In the genomic region with DNA sequence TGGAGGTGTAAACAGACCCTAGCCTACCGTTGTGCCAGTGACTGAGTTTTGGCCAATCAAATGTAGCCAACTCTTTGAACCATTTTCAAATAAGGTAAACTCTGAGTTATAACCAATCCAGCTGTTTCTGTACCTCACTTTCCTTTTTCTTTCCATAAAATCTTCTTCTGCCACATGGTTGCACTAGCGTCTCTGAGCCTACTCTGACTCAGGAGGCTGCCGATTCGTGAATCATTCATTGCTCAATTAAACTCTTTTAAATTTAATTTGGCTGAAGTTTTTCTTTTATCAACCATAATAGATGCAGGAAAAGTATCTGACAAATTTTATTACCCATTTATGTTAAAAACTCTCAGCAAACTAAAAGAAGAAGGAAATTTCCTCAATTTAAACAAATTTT, we compare ENCODE assay signal across 22 cellular contexts.
"Had no signal": no experiment of that assay in that cellular context is flagged by ENCODE, and none has a peak within 500 bp of the region (broad histone marks: within the 10 kb centered on the region; RNA-seq: fewer than 3 reads in every experiment).

No MANE protein-coding gene starts in this region.

- H3K36me3 Mint-ChIP-seq: naive thymus-derived CD4-positive, alpha-beta T cell; stimulated activated naive B cell treated with anti-CD40 and anti-IgM and Interleukin-4, amounts not matched to agents 10 μg/mL and 1 μg/mL and 100 μg/mL, for 72 hours had no signal

- H3K27me3 Mint-ChIP-seq: effector memory CD8-positive, alpha-beta T cell; stimulated activated naive B cell treated with anti-CD40 and anti-IgM and Interleukin-4, amounts not matched to agents 10 μg/mL and 1 μg/mL and 100 μg/mL, for 72 hours; stimulated activated naive CD8-positive, alpha-beta T cell treated with anti-CD3 and anti-CD28 coated beads, Interleukin-15, amount 100 ng/mL, for 72 hours had no signal

- H3K9me3 Mint-ChIP-seq: dendritic cell treated with granulocyte-macrophage colony-stimulating factor and Interleukin-4, amounts not matched to agents 40 ng/mL and 50 ng/mL, for 4 days; nephron progenitor cell; stimulated activated naive B cell treated with anti-CD40 and anti-IgM and Interleukin-4, amounts not matched to agents 10 μg/mL and 1 μg/mL and 100 μg/mL, for 72 hours had no signal

- H3K27ac Mint-ChIP-seq: dendritic cell treated with granulocyte-macrophage colony-stimulating factor and Interleukin-4, amounts not matched to agents 40 ng/mL and 50 ng/mL, for 4 days; effector memory CD8-positive, alpha-beta T cell; naive thymus-derived CD4-positive, alpha-beta T cell; nephron progenitor cell; stimulated activated naive B cell treated with anti-CD40 and anti-IgM and Interleukin-4, amounts not matched to agents 10 μg/mL and 1 μg/mL and 100 μg/mL, for 72 hours; stimulated activated naive CD8-positive, alpha-beta T cell treated with anti-CD3 and anti-CD28 coated beads, Interleukin-15, amount 100 ng/mL, for 72 hours had no signal

- ATAC-seq: effector memory CD8-positive, alpha-beta T cell; gastrocnemius medialis; heart right ventricle; naive thymus-derived CD4-positive, alpha-beta T cell; psoas muscle; right lobe of liver; stimulated activated naive B cell treated with anti-CD40 and anti-IgM and Interleukin-4, amounts not matched to agents 10 μg/mL and 1 μg/mL and 100 μg/mL, for 72 hours; stimulated activated naive CD8-positive, alpha-beta T cell treated with anti-CD3 and anti-CD28 coated beads, Interleukin-15, amount 100 ng/mL, for 72 hours; upper lobe of right lung had no signal

- H3K4me3 ChIP-seq: esophagus squamous epithelium, gastrocnemius medialis, heart right ventricle, psoas muscle, right lobe of liver, spleen, testis, tibial nerve, upper lobe of right lung had no signal

- DNase-seq: effector memory CD8-positive, alpha-beta T cell; esophagus squamous epithelium; gastrocnemius medialis; heart right ventricle; hypothalamus; kidney glomerular epithelial cell; mesendoderm; naive thymus-derived CD4-positive, alpha-beta T cell; nephron progenitor cell; psoas muscle; retina; right lobe of liver; spleen; stimulated activated CD4-positive, alpha-beta T cell treated with anti-CD3 and anti-CD28 coated beads, Interleukin-15, amount 100 ng/mL, for 24 hours; stimulated activated CD4-positive, alpha-beta T cell treated with anti-CD3 and anti-CD28 coated beads, Interleukin-1b, Interleukin-23, amount 100 ng/mL, for 48 hours; stimulated activated CD4-positive, alpha-beta T cell treated with anti-CD3 and anti-CD28 coated beads, Interleukin-4, amount 100 ng/mL, for 24 hours; stimulated activated naive B cell treated with anti-CD40 and anti-IgM and Interleukin-4, amounts not matched to agents 10 μg/mL and 1 μg/mL and 100 μg/mL, for 72 hours; stimulated activated naive CD8-positive, alpha-beta T cell treated with anti-CD3 and anti-CD28 coated beads, Interleukin-15, amount 100 ng/mL, for 72 hours; testis; upper lobe of right lung had no signal

- H3K4me1 Mint-ChIP-seq: naive thymus-derived CD4-positive, alpha-beta T cell; nephron progenitor cell had no signal

- H3K4me3 Mint-ChIP-seq: dendritic cell treated with granulocyte-macrophage colony-stimulating factor and Interleukin-4, amounts not matched to agents 40 ng/mL and 50 ng/mL, for 4 days; effector memory CD8-positive, alpha-beta T cell; naive thymus-derived CD4-positive, alpha-beta T cell; nephron progenitor cell; stimulated activated naive B cell treated with anti-CD40 and anti-IgM and Interleukin-4, amounts not matched to agents 10 μg/mL and 1 μg/mL and 100 μg/mL, for 72 hours; stimulated activated naive CD8-positive, alpha-beta T cell treated with anti-CD3 and anti-CD28 coated beads, Interleukin-15, amount 100 ng/mL, for 72 hours had no signal
